In the genomic region with DNA sequence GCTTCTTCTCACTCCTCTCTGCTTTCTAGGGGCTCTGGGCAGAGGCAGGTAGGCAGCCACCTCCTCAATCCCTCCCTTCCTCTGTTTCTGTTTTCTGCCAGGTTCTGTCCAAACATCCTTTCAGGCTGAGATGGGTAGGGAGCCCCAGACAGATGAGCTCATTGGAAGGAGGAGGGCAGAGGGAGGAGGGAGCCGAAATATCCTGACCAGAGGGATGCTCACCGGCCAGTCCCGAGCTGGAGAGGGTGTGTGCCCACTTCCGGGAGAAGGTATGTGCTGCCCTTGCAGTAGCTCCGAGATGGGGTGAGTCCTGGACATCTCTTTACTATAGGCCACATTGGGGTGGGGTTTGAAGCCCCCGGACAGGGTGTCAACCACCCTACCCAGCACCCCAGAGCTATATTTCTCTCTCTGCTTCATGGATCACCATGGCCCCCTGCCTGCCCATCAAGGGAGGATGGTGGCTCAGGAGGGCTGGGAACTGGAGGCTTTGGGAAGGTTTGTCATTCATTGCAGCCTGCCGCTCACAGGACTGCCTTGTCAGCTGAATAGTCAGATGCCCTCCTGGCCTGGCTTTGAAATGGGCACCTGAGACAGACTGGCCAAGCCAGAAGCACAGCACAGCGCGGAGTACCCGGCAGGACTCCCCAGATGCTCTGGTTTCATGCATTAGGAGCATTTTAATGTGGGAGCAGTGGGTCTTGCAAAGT, we compare ENCODE assay signal across 11 cellular contexts. TPM values are rescaled to one million over a fixed set of nuclear protein-coding genes. Genes with fewer than 3 reads are reported as not detected.
"Had no signal": no experiment of that assay in that cellular context is flagged by ENCODE, and none has a peak within 500 bp of the region (broad histone marks: within the 10 kb centered on the region; RNA-seq: fewer than 3 reads in every experiment).

No MANE protein-coding gene starts in this region.

- H3K36me3 ChIP-seq: neutrophil, transverse colon had no signal

- H3K9me3 Mint-ChIP-seq: activated T-helper 1 cell treated with anti-CD3 and anti-CD28 coated beads, Interleukin-12 subunit alpha, Interleukin-12 subunit beta, Interleukin-2, Interleukin-4 antibody, amounts not matched to agents 30 ng/mL and 10 ng/mL and 1 ng/mL, durations not matched to agents 14 hours and 24 hours and 36 hours; T-cell had no signal

- H3K27ac ChIP-seq: neutrophil, transverse colon had no signal

- DNase-seq: activated CD8-positive, alpha-beta memory T cell treated with anti-CD3 and anti-CD28 coated beads for 24 hours; left colon; retina; T-helper 9 cell; transverse colon had no signal

- H3K36me3 Mint-ChIP-seq: T-cell had no signal

- H3K9me3 ChIP-seq: neutrophil, transverse colon had no signal

- H3K27ac Mint-ChIP-seq: activated T-helper 1 cell treated with anti-CD3 and anti-CD28 coated beads, Interleukin-12 subunit alpha, Interleukin-12 subunit beta, Interleukin-2, Interleukin-4 antibody, amounts not matched to agents 30 ng/mL and 10 ng/mL and 1 ng/mL, durations not matched to agents 14 hours and 24 hours and 36 hours had no signal

- H3K4me3 Mint-ChIP-seq: activated T-helper 1 cell treated with anti-CD3 and anti-CD28 coated beads, Interleukin-12 subunit alpha, Interleukin-12 subunit beta, Interleukin-2, Interleukin-4 antibody, amounts not matched to agents 30 ng/mL and 10 ng/mL and 1 ng/mL, durations not matched to agents 14 hours and 24 hours and 36 hours had no signal

- H3K4me3 ChIP-seq: transverse colon had no signal

RNA-seq across cellular contexts. Expression of a gene that starts 4.7 kb away (rescaled TPM):
- total RNA-seq: lung microvascular endothelial cell had no signal

RNA-seq across cellular contexts. Expression of a gene that starts 19.1 kb away (rescaled TPM):
- total RNA-seq: activated T-helper 1 cell treated with anti-CD3 and anti-CD28 coated beads, Interleukin-12 subunit alpha, Interleukin-12 subunit beta, Interleukin-2, Interleukin-4 antibody, amounts not matched to agents 30 ng/mL and 10 ng/mL and 1 ng/mL, durations not matched to agents 14 hours and 24 hours and 36 hours; dermis microvascular lymphatic vessel endothelial cell; lung microvascular endothelial cell had no signal
- polyA plus RNA-seq: aorta had no signal
